In genomic region chr4:130424211-130424610, GRCh38 we compare ENCODE assay signal across 24 cellular contexts.
"Had no signal": no experiment of that assay in that cellular context is flagged by ENCODE, and none has a peak within 500 bp of the region (broad histone marks: within the 10 kb centered on the region; RNA-seq: fewer than 3 reads in every experiment).

No MANE protein-coding gene starts in this region.

- DNase-seq: activated CD4-positive, alpha-beta T cell treated with anti-CD3 and anti-CD28 coated beads, Interleukin-2, amount 10 ng/mL, durations not matched to agents 7 days and 5 days; activated CD4-positive, CD25-positive, alpha-beta regulatory T cell treated with anti-CD3 and anti-CD28 coated beads, Interleukin-2, amount 50 U/mL, for 72 hours; activated CD8-positive, alpha-beta memory T cell treated with anti-CD3 and anti-CD28 coated beads, Interleukin-2, amount 10 ng/mL, durations not matched to agents 7 days and 5 days; activated CD8-positive, alpha-beta T cell treated with anti-CD3 and anti-CD28 coated beads for 36 hours; activated gamma-delta T cell; activated T-cell treated with anti-CD3 and anti-CD28 coated beads for 4 hours; aorta; central memory CD4-positive, alpha-beta T cell; dermis blood vessel endothelial cell; effector CD8-positive, alpha-beta T cell; glutamatergic neuron; immature natural killer cell; kidney glomerular epithelial cell; left lung; midbrain; natural killer cell; stimulated activated CD4-positive, alpha-beta T cell treated with anti-CD3 and anti-CD28 coated beads, Interleukin-2, amount 100 ng/mL, for 48 hours; stimulated activated CD8-positive, alpha-beta memory T cell treated with anti-CD3 and anti-CD28 coated beads, Interleukin-4, amount 100 ng/mL, for 48 hours; stimulated activated naive B cell treated with anti-CD40 and anti-IgM and Interleukin-4, amounts not matched to agents 10 μg/mL and 1 μg/mL and 100 μg/mL, for 72 hours; transverse colon had no signal

- FAIRE-seq: frontal cortex had no signal

- H3K4me3 ChIP-seq: hepatocyte, left lung, transverse colon, vagina had no signal

- H3K36me3 ChIP-seq: left lung, transverse colon, vagina had no signal

- H3K27me3 ChIP-seq: hepatocyte, left lung, transverse colon, vagina had no signal

- ATAC-seq: activated CD8-positive, alpha-beta memory T cell treated with anti-CD3 and anti-CD28 coated beads, Interleukin-2, amount 10 ng/mL, durations not matched to agents 7 days and 5 days; activated CD8-positive, alpha-beta T cell treated with anti-CD3 and anti-CD28 coated beads for 36 hours; esophagus mucosa; left lung; natural killer cell; stimulated activated naive B cell treated with anti-CD40 and anti-IgM and Interleukin-4, amounts not matched to agents 10 μg/mL and 1 μg/mL and 100 μg/mL, for 72 hours had no signal
